20 cellular contexts compared by ENCODE assay signal in genomic region chr7:107687656-107688055, GRCh38. TPM values are rescaled to one million over a fixed set of nuclear protein-coding genes. Genes with fewer than 3 reads are reported as not detected.
DNase-seq lines count a peak whose midpoint lies in the region; ATAC-seq, FAIRE-seq and TF ChIP-seq lines count a peak whose summit lies in the region.
"Had no signal": no experiment of that assay in that cellular context is flagged by ENCODE, and none has a peak within 500 bp of the region (broad histone marks: within the 10 kb centered on the region; RNA-seq: fewer than 3 reads in every experiment).

No MANE protein-coding gene starts in this region.

- no peak overlapping the region for H4K5ac ChIP-seq in IMR-90 (ENCODE audit: low read depth, low read length)

- in situ Hi-C loops in IMR-90 (cut with MboI; ENCODE audit: low sequenced_read_pairs) = no loop called here

- H3K9me3 ChIP-seq in IMR-90 (ENCODE audit: control insufficient read depth, insufficient read depth, low read length) = no peaks in the 10 kb centered on the region
- H3K9me3 ChIP-seq: neutrophil, Peyer's patch had no signal

- H4K91ac ChIP-seq in IMR-90 (ENCODE audit: insufficient read depth, low read depth, low read length) = no peak overlapping the region

- no peak overlapping the region for H2AK9ac ChIP-seq in IMR-90 (replicated peaks; ENCODE audit: low read depth, low read length, poor library complexity)

- ATAC-seq in IMR-90 (ENCODE audit: low read depth) (no peak), HG03378 (IDR thresholded peaks at IDR 0.05; ENCODE audit: unreplicated experiment) (no peak)
- ATAC-seq: left cardiac atrium; stimulated activated naive B cell treated with anti-CD40 and anti-IgM and Interleukin-4, amounts not matched to agents 10 μg/mL and 1 μg/mL and 100 μg/mL, for 72 hours; WTC11 had no signal

- H3K18ac ChIP-seq in IMR-90 (ENCODE audit: low read depth, low read length) = no peak overlapping the region

- peak overlapping the region; percentile 55; the same call in 1 of the 2 replicates for H3K14ac ChIP-seq in IMR-90 (replicated peaks; ENCODE audit: low read depth, low read length)

- H4K20me1 ChIP-seq in IMR-90 (ENCODE audit: insufficient read depth, low read length) = no peaks in the 10 kb centered on the region

- peak overlapping the region; percentile 8; the same call in 1 of the 2 replicates for H2BK20ac ChIP-seq in IMR-90 (ENCODE audit: low read depth, low read length)

- FAIRE-seq in HTR-8/SVneo (lab: Jason Lieb, UNC) = no peak
- FAIRE-seq: small intestine had no signal

- H3K9ac ChIP-seq in IMR-90 (ENCODE audit: low read depth, low read length) = no peak overlapping the region

- H3K23ac ChIP-seq in IMR-90 (ENCODE audit: low read depth, low read length) = peak overlapping the region; percentile 31; the same call in 1 of the 2 replicates

- H3K79me1 ChIP-seq in IMR-90 (ENCODE audit: low read depth in 1 of 2, low read length in 2 of 2) = no peaks in the 10 kb centered on the region

- H3K9me1 ChIP-seq in IMR-90 (ENCODE audit: insufficient read depth, low read length) = peaks cover 7% of the 10 kb centered on the region

- H4K8ac ChIP-seq in IMR-90 (ENCODE audit: low read depth in 2 of 2, low read length in 2 of 2) = no peak overlapping the region

- TF ChIP-seq CTCF in IMR-90 (conservative IDR thresholded peaks at IDR 0.05; ENCODE audit: low read depth, low read length) = no peak

- no peaks in the 10 kb centered on the region for H3K36me3 ChIP-seq in IMR-90 (ENCODE audit: control insufficient read depth, insufficient read depth, low read length)
- H3K36me3 ChIP-seq: neutrophil, Peyer's patch had no signal

- TF ChIP-seq POLR2A in IMR-90 (IDR thresholded peaks at IDR 0.05; ENCODE audit: low read depth, low read length) = no peak

- no peak overlapping the region for H3K4me2 ChIP-seq in IMR-90 (ENCODE audit: low read depth, low read length)

- H3K56ac ChIP-seq in IMR-90 (ENCODE audit: extremely low read depth, insufficient read depth, low read length) = no peak overlapping the region

- H3K27me3 ChIP-seq in IMR-90 (ENCODE audit: control insufficient read depth, insufficient read depth, low read length) = no peaks in the 10 kb centered on the region
- H3K27me3 ChIP-seq: Peyer's patch had no signal

- peaks cover 10% of the 10 kb centered on the region for H3K4me1 ChIP-seq in IMR-90 (ENCODE audit: control insufficient read depth, insufficient read depth, low read length)
- H3K4me1 ChIP-seq: Peyer's patch had no signal

- no peak overlapping the region for H3K4ac ChIP-seq in IMR-90 (ENCODE audit: low read depth, low read length)

- no peak overlapping the region; the same call in 1 of the 2 replicates for H2AK5ac ChIP-seq in IMR-90 (ENCODE audit: low read depth, low read length)

- CTCF ChIA-PET in IMR-90 (lab: Yijun Ruan, JAX) = no interaction called here

- dilution Hi-C loops in IMR-90 (cut with HindIII; ENCODE audit: low sequenced_read_pairs, unreplicated experiment) = no loop called here

- DNase-seq in ELR (ENCODE audit: low read depth) (peak; percentile 63), IMR-90 (peak; percentile 51), astrocyte of the hippocampus (ENCODE audit: low read depth, low spot score) (peak; percentile 39), iris pigment epithelial cell (ENCODE audit: low read depth) (peak; percentile 35), cortex of kidney (lab: John Stamatoyannopoulos, UW) (no peak), HTR-8/SVneo (ENCODE audit: insufficient read length, low spot score) (no peak), inferior parietal cortex (ENCODE audit: extremely low spot score) (no peak)
- DNase-seq: activated CD4-positive, alpha-beta memory T cell treated with anti-CD3 and anti-CD28 coated beads, Interleukin-2, amount 10 ng/mL, durations not matched to agents 7 days and 5 days; activated naive CD4-positive, alpha-beta T cell treated with anti-CD3 and anti-CD28 coated beads for 36 hours; amniotic stem cell; CD4-positive, alpha-beta memory T cell; left cardiac atrium; NCI-H1417; Peyer's patch; small intestine; stimulated activated naive B cell treated with anti-CD40 and anti-IgM and Interleukin-4, amounts not matched to agents 10 μg/mL and 1 μg/mL and 100 μg/mL, for 72 hours had no signal

- H2AFZ ChIP-seq in IMR-90 (replicated peaks; ENCODE audit: low read length, poor library complexity) = peak overlapping the region; percentile 18

- POLR2A ChIA-PET in IMR-90 (lab: Charles Lee; ENCODE audit: unreplicated experiment) = no interaction called here

- BruUV-seq in IMR-90 (replicated peaks; lab: Mats Ljungman, UMichigan) = no TSS peak

- intact Hi-C loops in IMR-90 (cut with micrococcal nuclease) = no loop called here

- no CpG with 5 or more reads among the region's 3 CpGs for WGBS in IMR-90 (ENCODE audit: extremely low coverage in 2 of 2, insufficient read length in 1 of 2), 2 experiments

- H3K4me3 ChIP-seq in IMR-90 (ENCODE audit: insufficient read depth, low read depth, low read length) = no peak overlapping the region
- H3K4me3 ChIP-seq: Peyer's patch, SK-N-MC had no signal

- H2BK120ac ChIP-seq in IMR-90 (ENCODE audit: low read depth, low read length) = no peak overlapping the region

- TF ChIP-seq RAD21 in IMR-90 (IDR thresholded peaks at IDR 0.05; ENCODE audit: low read length) = no peak

- H3K27ac ChIP-seq in IMR-90 (ENCODE audit: insufficient read depth, low read length) = no peak overlapping the region
- H3K27ac ChIP-seq: neutrophil, Peyer's patch, SK-N-MC had no signal

- peak overlapping the region; percentile 19; the same call in 1 of the 3 replicates for H2BK15ac ChIP-seq in IMR-90 (ENCODE audit: low read depth, low read length)

- H2BK5ac ChIP-seq in IMR-90 (ENCODE audit: low read depth, low read length, poor library complexity, severe bottlenecking) = no peak overlapping the region

TF ChIP-seq in IMR-90, 13 proteins besides CTCF, POLR2A, EP300 and RAD21:
- TF ChIP-seq CHD1 (IDR thresholded peaks at IDR 0.05; ENCODE audit: low read depth, low read length) (no peak), RFX5 (IDR thresholded peaks at IDR 0.05; ENCODE audit: low read depth, low read length) (no peak), MAZ (IDR thresholded peaks at IDR 0.05; ENCODE audit: borderline replicate concordance, low read depth, low read length) (no peak), MXI1 (IDR thresholded peaks at IDR 0.05; ENCODE audit: borderline replicate concordance, low read depth, low read length) (no peak), NFE2L2 (IDR thresholded peaks at IDR 0.05; ENCODE audit: low read depth, low read length) (no peak), FOS (IDR thresholded peaks at IDR 0.05; ENCODE audit: low read depth, low read length) (no peak), RCOR1 (IDR thresholded peaks at IDR 0.05; ENCODE audit: insufficient replicate concordance, low read length) (no peak), CEBPB (IDR thresholded peaks at IDR 0.05; ENCODE audit: low read depth, low read length) (no peak), MAFK (IDR thresholded peaks at IDR 0.05; ENCODE audit: low read depth, low read length) (no peak), BHLHE40 (IDR thresholded peaks at IDR 0.05; ENCODE audit: low read depth, low read length) (no peak), SMC3 (IDR thresholded peaks at IDR 0.05; ENCODE audit: low read depth, low read length) (no peak)
- TF ChIP-seq, protein P1, sequence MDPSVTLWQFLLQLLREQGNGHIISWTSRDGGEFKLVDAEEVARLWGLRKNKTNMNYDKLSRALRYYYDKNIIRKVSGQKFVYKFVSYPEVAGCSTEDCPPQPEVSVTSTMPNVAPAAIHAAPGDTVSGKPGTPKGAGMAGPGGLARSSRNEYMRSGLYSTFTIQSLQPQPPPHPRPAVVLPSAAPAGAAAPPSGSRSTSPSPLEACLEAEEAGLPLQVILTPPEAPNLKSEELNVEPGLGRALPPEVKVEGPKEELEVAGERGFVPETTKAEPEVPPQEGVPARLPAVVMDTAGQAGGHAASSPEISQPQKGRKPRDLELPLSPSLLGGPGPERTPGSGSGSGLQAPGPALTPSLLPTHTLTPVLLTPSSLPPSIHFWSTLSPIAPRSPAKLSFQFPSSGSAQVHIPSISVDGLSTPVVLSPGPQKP (IDR thresholded peaks at IDR 0.05; ENCODE audit: borderline replicate concordance, low read depth, low read length) = no peak
- TF ChIP-seq, protein P2, sequence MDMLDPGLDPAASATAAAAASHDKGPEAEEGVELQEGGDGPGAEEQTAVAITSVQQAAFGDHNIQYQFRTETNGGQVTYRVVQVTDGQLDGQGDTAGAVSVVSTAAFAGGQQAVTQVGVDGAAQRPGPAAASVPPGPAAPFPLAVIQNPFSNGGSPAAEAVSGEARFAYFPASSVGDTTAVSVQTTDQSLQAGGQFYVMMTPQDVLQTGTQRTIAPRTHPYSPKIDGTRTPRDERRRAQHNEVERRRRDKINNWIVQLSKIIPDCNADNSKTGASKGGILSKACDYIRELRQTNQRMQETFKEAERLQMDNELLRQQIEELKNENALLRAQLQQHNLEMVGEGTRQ (IDR thresholded peaks at IDR 0.05; ENCODE audit: low read depth, low read length) = no peak

RNA-seq across cellular contexts. Expression of gene SLC26A4, which starts 27.0 kb away (rescaled TPM):
- total RNA-seq in IMR-90 (2012; rRNA removed) = 0.56 and 1.1 TPM in 2 replicates
- 0.09 and 0.20 TPM in 2 replicates for polyA plus RNA-seq in IMR-90 (2012; rRNA removed)
- polyA plus RNA-seq in IMR-90 (2012; cell fraction: cytosol; rRNA removed) = 0.07 TPM in 1 of 2 replicates, not detected in the other
- 0.05 and 0.19 TPM in 2 replicates for polyA plus RNA-seq in IMR-90 (2012; cell fraction: nucleus; rRNA removed; ENCODE audit: low replicate concordance)
- total RNA-seq: CD4-positive, alpha-beta memory T cell had no signal
- polyA plus RNA-seq: CD4-positive, alpha-beta memory T cell had no signal

RNA-seq across cellular contexts. Expression of gene CBLL1, which starts 56.3 kb away (rescaled TPM):
- total RNA-seq in IMR-90 (2012; rRNA removed) = 15.6 and 20.3 TPM in 2 replicates
- polyA plus RNA-seq in IMR-90 (2012; rRNA removed) = 19.0 and 19.7 TPM in 2 replicates
- polyA plus RNA-seq in IMR-90 (2012; cell fraction: cytosol; rRNA removed) = 4.3 and 7.1 TPM in 2 replicates
- polyA plus RNA-seq in IMR-90 (2012; cell fraction: nucleus; rRNA removed; ENCODE audit: low replicate concordance) = 9.9 and 27.7 TPM in 2 replicates

Comparison
In these comparisons a context has a peak if more than half of its experiments do, and no peak if none do; other contexts are left out.
1. DNase-seq: peak in ELR (single experiment), IMR-90 (single experiment), astrocyte of the hippocampus (single experiment) and iris pigment epithelial cell (single experiment); none in cortex of kidney (single experiment), HTR-8/SVneo (single experiment) and inferior parietal cortex (single experiment).